ENCODE assay signal across 8 cellular contexts in the genomic region with DNA sequence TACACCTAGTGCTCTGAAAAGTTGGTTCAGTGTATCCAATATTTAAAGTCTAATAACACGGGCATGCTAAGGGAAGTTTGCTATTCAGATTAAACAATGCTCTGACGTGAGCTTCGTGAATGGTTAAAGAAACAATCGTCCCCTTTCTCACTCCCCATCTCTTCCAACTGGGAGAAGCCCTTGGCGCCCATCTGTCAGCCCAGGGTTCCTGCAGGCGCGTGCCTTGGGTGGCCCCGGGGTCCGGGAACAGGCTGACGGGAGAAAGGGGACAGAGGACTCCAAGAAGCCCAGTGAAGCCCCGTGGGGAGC. TPM values are rescaled to one million over a fixed set of nuclear protein-coding genes. Genes with fewer than 3 reads are reported as not detected.
A peak's percentile ranks its signal among the peaks of the same experiment; 100 is the strongest.
DNase-seq lines count a peak whose midpoint lies in the region; ATAC-seq and TF ChIP-seq lines count a peak whose summit lies in the region.

No MANE protein-coding gene starts in this region.

- H3K4me3 ChIP-seq in SK-N-SH (ENCODE audit: low read depth in 2 of 2, low read length in 1 of 2) (peak overlapping the region; percentile 80 to 92), iPS-18c (ENCODE audit: insufficient read depth, low read depth, low read length) (peak overlapping the region; percentile 82), stomach smooth muscle (ENCODE audit: low read length in 2 of 2) (peak overlapping the region; percentile 79 to 86)

- TF ChIP-seq CTCF in SK-N-SH (IDR thresholded peaks at IDR 0.05), result no peak
- no peak for TF ChIP-seq CTCF in activated CD8-positive, alpha-beta T cell treated with anti-CD3 and anti-CD28 coated beads for 36 hours (IDR thresholded peaks at IDR 0.05)

- no peaks in the 10 kb centered on the region for H3K27me3 Mint-ChIP-seq in activated CD8-positive, alpha-beta T cell treated with anti-CD3 and anti-CD28 coated beads for 36 hours

- no peak; the same call in 1 of the 3 replicates for ATAC-seq in SK-N-SH treated with all-trans-retinoic acid at 6 μM for 48 hours
- no peak for ATAC-seq in activated CD8-positive, alpha-beta T cell treated with anti-CD3 and anti-CD28 coated beads for 36 hours
- no peak for ATAC-seq in GM21786 (IDR thresholded peaks at IDR 0.05; ENCODE audit: unreplicated experiment)
- ATAC-seq in GM18498 (IDR thresholded peaks at IDR 0.05; ENCODE audit: unreplicated experiment), result no peak

- H3K36me3 ChIP-seq in SK-N-SH (replicated peaks in 1 of 2; ENCODE audit: control insufficient read depth in 1 of 2, insufficient read depth in 2 of 2, low read length in 1 of 2) (peaks cover 0 to 20% of the 10 kb centered on the region in 2 experiments), stomach smooth muscle (ENCODE audit: control insufficient read depth in 2 of 2, insufficient read depth in 2 of 2, low read length in 2 of 2) (peaks cover 0 to 4% of the 10 kb centered on the region in 2 donors)

- no peaks in the 10 kb centered on the region for H3K27me3 ChIP-seq in SK-N-SH (ENCODE audit: insufficient read depth)
- H3K27me3 ChIP-seq in stomach smooth muscle (ENCODE audit: control insufficient read depth in 1 of 2, insufficient read depth in 2 of 2, low read length in 2 of 2), result no peaks in the 10 kb centered on the region

- H2AFZ ChIP-seq in SK-N-SH (ENCODE audit: low read depth), result peak overlapping the region; percentile 96

- DNase-seq in SK-N-SH, result no peak
- no peak for DNase-seq in activated CD8-positive, alpha-beta T cell treated with anti-CD3 and anti-CD28 coated beads for 36 hours
- DNase-seq in NCI-H2081 (lab: John Stamatoyannopoulos, UW), result no peak

- H3K9me2 ChIP-seq in SK-N-SH, result no peaks in the 10 kb centered on the region

- WGBS in SK-N-SH (ENCODE audit: low lambda C conversion rate), result 0% methylated on average over 8 of the region's 11 CpGs

- TF ChIP-seq RAD21 in SK-N-SH (IDR thresholded peaks at IDR 0.05; ENCODE audit: low read length), result no peak

- H3K9ac ChIP-seq in SK-N-SH, result peak overlapping the region; percentile 87
- peak overlapping the region; percentile 79 to 87 for H3K9ac ChIP-seq in stomach smooth muscle (ENCODE audit: low read length in 2 of 2)

- peaks cover 17% of the 10 kb centered on the region for H3K36me3 Mint-ChIP-seq in activated CD8-positive, alpha-beta T cell treated with anti-CD3 and anti-CD28 coated beads for 36 hours (ENCODE audit: low read depth)

- CTCF ChIA-PET in SK-N-SH (lab: Yijun Ruan, JAX), result interaction anchor here (1.0 to 3.2 kb wide), 6 partner anchors 9 to 258 kb away, joined by 3 to 16 read pairs (median 4); a partner anchor contains a TSS
- CTCF ChIA-PET in activated CD8-positive, alpha-beta T cell treated with anti-CD3 and anti-CD28 coated beads for 36 hours (lab: Charles Lee), result interaction anchor here (1.5 to 5.4 kb wide), 6 partner anchors 20 to 163 kb away, joined by 7 to 31 read pairs (median 9); a partner anchor contains a TSS

- TF ChIP-seq EP300 in SK-N-SH (IDR thresholded peaks at IDR 0.05; ENCODE audit: borderline replicate concordance in 1 of 2, low read depth in 1 of 2, low read length in 1 of 2), result no peak

- intact Hi-C loops in activated CD8-positive, alpha-beta T cell treated with anti-CD3 and anti-CD28 coated beads for 36 hours (cut with micrococcal nuclease), result loop anchor here (10.0 kb wide), 1 partner anchor 163 kb away; no protein-coding TSS in a partner anchor

- peaks cover 3% of the 10 kb centered on the region for H3F3A ChIP-seq in SK-N-SH (replicated peaks; ENCODE audit: insufficient read depth)

- H3K79me2 ChIP-seq in SK-N-SH (ENCODE audit: insufficient read depth), result peaks cover 54% of the 10 kb centered on the region

- peak overlapping the region; percentile 93 for H3K4me2 ChIP-seq in SK-N-SH

- H3K4me1 Mint-ChIP-seq in activated CD8-positive, alpha-beta T cell treated with anti-CD3 and anti-CD28 coated beads for 36 hours (ENCODE audit: low read depth), result peaks cover 48% of the 10 kb centered on the region

- peak overlapping the region; percentile 90 for H3K4me3 Mint-ChIP-seq in activated CD8-positive, alpha-beta T cell treated with anti-CD3 and anti-CD28 coated beads for 36 hours

- H3K9me3 ChIP-seq in SK-N-SH (no peaks in the 10 kb centered on the region), iPS-18c (ENCODE audit: control insufficient read depth, insufficient read depth, low read length) (no peaks in the 10 kb centered on the region), stomach smooth muscle (ENCODE audit: control insufficient read depth in 2 of 2, low read length in 2 of 2) (no peaks in the 10 kb centered on the region)

- peak overlapping the region; percentile 77 for H3K27ac Mint-ChIP-seq in activated CD8-positive, alpha-beta T cell treated with anti-CD3 and anti-CD28 coated beads for 36 hours

- peaks cover 1% of the 10 kb centered on the region for H3K9me3 Mint-ChIP-seq in activated CD8-positive, alpha-beta T cell treated with anti-CD3 and anti-CD28 coated beads for 36 hours

- H3K4me1 ChIP-seq in SK-N-SH (ENCODE audit: control insufficient read depth in 1 of 2, insufficient read depth in 2 of 2, low read depth in 1 of 2, low read length in 1 of 2) (peaks cover 0 to 7% of the 10 kb centered on the region in 2 experiments; a peak in 2 of 4 replicates), stomach smooth muscle (ENCODE audit: control insufficient read depth, insufficient read depth, low read length) (peaks cover 14% of the 10 kb centered on the region)

- no peaks in the 10 kb centered on the region for H4K20me1 ChIP-seq in SK-N-SH (ENCODE audit: insufficient read depth)

- POLR2A ChIA-PET in SK-N-SH (lab: Yijun Ruan, JAX), result no interaction called here
- POLR2A ChIA-PET in activated CD8-positive, alpha-beta T cell treated with anti-CD3 and anti-CD28 coated beads for 36 hours (lab: Charles Lee), result interaction anchor here (0.7 to 3.9 kb wide), 5 partner anchors 11 to 79 kb away, joined by 4 to 46 read pairs (median 11); a partner anchor contains a TSS

- H3K27ac ChIP-seq in SK-N-SH (ENCODE audit: low read depth in 2 of 2, low read length in 1 of 2) (peak overlapping the region; percentile 64 to 82), stomach smooth muscle (ENCODE audit: low read length) (peak overlapping the region; percentile 81)

TF ChIP-seq in SK-N-SH, 30 proteins besides CTCF, POLR2A, EP300 and RAD21:
- TF ChIP-seq SIN3A (IDR thresholded peaks at IDR 0.05; ENCODE audit: borderline replicate concordance, low read depth, low read length) (no peak), RCOR1 (IDR thresholded peaks at IDR 0.05; ENCODE audit: low read length) (no peak), TEAD4 (IDR thresholded peaks at IDR 0.05; ENCODE audit: borderline replicate concordance, insufficient read depth) (no peak), ELF1 (IDR thresholded peaks at IDR 0.05) (no peak), GATA2 (CRISPR knock-in tag; IDR thresholded peaks at IDR 0.05) (no peak), NFIC (IDR thresholded peaks at IDR 0.05; ENCODE audit: borderline replicate concordance) (no peak), GABPA (IDR thresholded peaks at IDR 0.05; ENCODE audit: low read depth) (no peak), SMC3 (IDR thresholded peaks at IDR 0.05; ENCODE audit: low read depth, low read length) (no peak)
- TF ChIP-seq, protein P1, sequence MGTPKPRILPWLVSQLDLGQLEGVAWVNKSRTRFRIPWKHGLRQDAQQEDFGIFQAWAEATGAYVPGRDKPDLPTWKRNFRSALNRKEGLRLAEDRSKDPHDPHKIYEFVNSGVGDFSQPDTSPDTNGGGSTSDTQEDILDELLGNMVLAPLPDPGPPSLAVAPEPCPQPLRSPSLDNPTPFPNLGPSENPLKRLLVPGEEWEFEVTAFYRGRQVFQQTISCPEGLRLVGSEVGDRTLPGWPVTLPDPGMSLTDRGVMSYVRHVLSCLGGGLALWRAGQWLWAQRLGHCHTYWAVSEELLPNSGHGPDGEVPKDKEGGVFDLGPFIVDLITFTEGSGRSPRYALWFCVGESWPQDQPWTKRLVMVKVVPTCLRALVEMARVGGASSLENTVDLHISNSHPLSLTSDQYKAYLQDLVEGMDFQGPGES (IDR thresholded peaks at IDR 0.05; ENCODE audit: low read depth, low read length), result no peak

TF ChIP-seq in SK-N-SH treated with all-trans-retinoic acid at 6 μM for 48 hours, 23 proteins besides CTCF, POLR2A, EP300 and RAD21 (continues in another document):
- no peak for TF ChIP-seq GLIS3 (CRISPR knock-in tag; IDR thresholded peaks at IDR 0.05)
- no peak for TF ChIP-seq TOX (CRISPR knock-in tag; IDR thresholded peaks at IDR 0.05; ENCODE audit: borderline replicate concordance)
- no peak for TF ChIP-seq CSDC2 (CRISPR knock-in tag; IDR thresholded peaks at IDR 0.05)
- TF ChIP-seq, protein P2, sequence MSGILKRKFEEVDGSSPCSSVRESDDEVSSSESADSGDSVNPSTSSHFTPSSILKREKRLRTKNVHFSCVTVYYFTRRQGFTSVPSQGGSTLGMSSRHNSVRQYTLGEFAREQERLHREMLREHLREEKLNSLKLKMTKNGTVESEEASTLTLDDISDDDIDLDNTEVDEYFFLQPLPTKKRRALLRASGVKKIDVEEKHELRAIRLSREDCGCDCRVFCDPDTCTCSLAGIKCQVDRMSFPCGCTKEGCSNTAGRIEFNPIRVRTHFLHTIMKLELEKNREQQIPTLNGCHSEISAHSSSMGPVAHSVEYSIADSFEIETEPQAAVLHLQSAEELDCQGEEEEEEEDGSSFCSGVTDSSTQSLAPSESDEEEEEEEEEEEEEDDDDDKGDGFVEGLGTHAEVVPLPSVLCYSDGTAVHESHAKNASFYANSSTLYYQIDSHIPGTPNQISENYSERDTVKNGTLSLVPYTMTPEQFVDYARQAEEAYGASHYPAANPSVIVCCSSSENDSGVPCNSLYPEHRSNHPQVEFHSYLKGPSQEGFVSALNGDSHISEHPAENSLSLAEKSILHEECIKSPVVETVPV (CRISPR knock-in tag; IDR thresholded peaks at IDR 0.05), result no peak

RNA-seq across cellular contexts. Expression of a gene that starts 0.4 kb away (rescaled TPM):
- polyA plus RNA-seq in SK-N-SH (2012; rRNA removed), result 28.5 and 31.9 TPM in 2 replicates
- 33.1 and 36.7 TPM in 2 replicates for polyA plus RNA-seq in SK-N-SH (2012; cell fraction: cytosol; rRNA removed)
- 24.2 and 33.1 TPM in 2 replicates for polyA plus RNA-seq in SK-N-SH (2012; cell fraction: nucleus; rRNA removed)
- 10 to 100 TPM; 35.0 to 35.7 TPM for total RNA-seq in activated CD8-positive, alpha-beta T cell treated with anti-CD3 and anti-CD28 coated beads for 36 hours

RNA-seq across cellular contexts. Expression of a gene that starts 9.3 kb away (rescaled TPM):
- 24.1 and 31.8 TPM in 2 replicates for polyA plus RNA-seq in SK-N-SH (2012; rRNA removed)
- 35.1 and 46.3 TPM in 2 replicates for polyA plus RNA-seq in SK-N-SH (2012; cell fraction: cytosol; rRNA removed)
- 15.1 and 18.2 TPM in 2 replicates for polyA plus RNA-seq in SK-N-SH (2012; cell fraction: nucleus; rRNA removed)
- 10 to 100 TPM; 56.9 to 59.6 TPM for total RNA-seq in activated CD8-positive, alpha-beta T cell treated with anti-CD3 and anti-CD28 coated beads for 36 hours

RNA-seq across cellular contexts. Expression of a gene that starts 19.1 kb away (rescaled TPM):
- polyA plus RNA-seq in SK-N-SH (2012; rRNA removed), result 19.2 and 26.9 TPM in 2 replicates
- 8.1 and 8.3 TPM in 2 replicates for polyA plus RNA-seq in SK-N-SH (2012; cell fraction: cytosol; rRNA removed)
- polyA plus RNA-seq in SK-N-SH (2012; cell fraction: nucleus; rRNA removed), result 55.0 and 119 TPM in 2 replicates
- 10 to 100 TPM; 63.4 to 65.9 TPM for total RNA-seq in activated CD8-positive, alpha-beta T cell treated with anti-CD3 and anti-CD28 coated beads for 36 hours
